In the genomic region with DNA sequence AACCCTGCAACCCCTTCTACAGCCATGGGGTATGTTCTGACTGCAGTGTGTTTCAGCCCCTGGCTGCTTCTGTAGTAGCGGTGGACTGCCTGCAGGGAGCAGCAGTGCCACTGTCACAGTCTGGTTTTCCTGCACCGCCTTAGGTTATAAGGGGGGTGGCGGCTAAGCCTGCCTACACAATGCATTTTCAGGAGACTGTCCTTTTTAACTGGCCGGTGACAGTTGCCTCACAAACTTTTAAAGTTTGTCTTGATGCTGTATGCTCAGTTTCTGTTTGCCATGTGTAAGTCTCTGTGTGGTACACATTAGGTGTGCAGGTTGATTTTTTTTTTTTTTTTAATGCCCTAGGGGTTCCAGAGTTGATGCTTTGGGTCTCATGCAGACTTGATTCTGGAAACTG, we compare ENCODE assay signal across 8 cellular contexts. TPM values are rescaled to one million over a fixed set of nuclear protein-coding genes. Genes with fewer than 3 reads are reported as not detected.
DNase-seq lines count a peak whose midpoint lies in the region; ATAC-seq, FAIRE-seq and TF ChIP-seq lines count a peak whose summit lies in the region.

No MANE protein-coding gene starts in this region.

- TF ChIP-seq POLR2A in transverse colon (IDR thresholded peaks at IDR 0.05), result no peak

- H3K27ac ChIP-seq in parathyroid adenoma, result no peak overlapping the region
- no peak overlapping the region for H3K27ac ChIP-seq in transverse colon

- WGBS in transverse colon (ENCODE audit: low coverage in 1 of 2), 2 donors, result 31% methylated on average over 4 of the region's 4 CpGs; no CpG with 5 or more reads in 1 of the 2 donors

- TF ChIP-seq EP300 in transverse colon (IDR thresholded peaks at IDR 0.05; ENCODE audit: low read depth), result no peak

- H3K36me3 ChIP-seq in parathyroid adenoma (ENCODE audit: control insufficient read depth, insufficient read depth, low read length) (no peaks in the 10 kb centered on the region), transverse colon (peaks cover 0 to 50% (median 18%) of the 10 kb centered on the region in 4 donors)

- DNase-seq in AG09309 (ENCODE audit: low read depth) (no peak), HTR-8/SVneo (ENCODE audit: insufficient read length, low spot score) (peak; percentile 63), SK-MEL-5 (ENCODE audit: low read depth, low spot score) (peak; percentile 81), globus pallidus (ENCODE audit: low spot score) (peak; percentile 61), transverse colon (peak; percentile 68)
- DNase-seq in activated gamma-delta T cell treated with anti-CD3 and anti-CD28 coated beads, Interleukin-2, amount 50 U/mL, for 16 hours (ENCODE audit: low read depth), result peak; percentile 58

- H3K27me3 ChIP-seq in parathyroid adenoma (ENCODE audit: control insufficient read depth, insufficient read depth, low read length), result no peaks in the 10 kb centered on the region
- no peaks in the 10 kb centered on the region for H3K27me3 ChIP-seq in transverse colon

- H3K79me2 ChIP-seq in parathyroid adenoma, result no peaks in the 10 kb centered on the region

- H3K4me2 ChIP-seq in parathyroid adenoma (ENCODE audit: low read length), result no peak overlapping the region

- in situ Hi-C loops in SK-MEL-5 (cut with HindIII; ENCODE audit: low pct_unique_long_range_greater_than_20kb, low sequenced_read_pairs), result no loop called here
- in situ Hi-C loops in transverse colon (cut with MboI; ENCODE audit: low pct_ligation_motif_present in 1 of 4, low pct_unique_long_range_greater_than_20kb in 1 of 4, low sequenced_read_pairs in 3 of 4), result loop anchor here in 2 of 4 donors (5.0 kb wide), 1 partner anchor 159 kb away; no protein-coding TSS in a partner anchor

- H3K4me1 ChIP-seq in parathyroid adenoma (peaks cover 2% of the 10 kb centered on the region), transverse colon (peaks cover 0 to 4% (median 0%) of the 10 kb centered on the region in 4 donors)

- TF ChIP-seq CTCF in AG09309 (IDR thresholded peaks at IDR 0.05; ENCODE audit: control insufficient read depth, insufficient read depth, low read depth, low read length, missing control alignments) (peak; percentile 96), parathyroid adenoma (IDR thresholded peaks at IDR 0.05) (peak; percentile 69), transverse colon (IDR thresholded peaks at IDR 0.05) (peak; percentile 84 to 90 (median 85))

- H3K9ac ChIP-seq in parathyroid adenoma, result no peak overlapping the region

- H3K9me3 ChIP-seq in parathyroid adenoma (ENCODE audit: control insufficient read depth, low read length) (no peaks in the 10 kb centered on the region), transverse colon (no peaks in the 10 kb centered on the region)

- H3K4me3 ChIP-seq in AG09309 (ENCODE audit: control insufficient read depth, low read depth, low read length), result no peak overlapping the region
- no peak overlapping the region for H3K4me3 ChIP-seq in parathyroid adenoma (ENCODE audit: low read depth, low read length)
- H3K4me3 ChIP-seq in transverse colon, result no peak overlapping the region

- intact Hi-C loops in transverse colon (cut with DNase I; ENCODE audit: low total_unique reads), result loop anchor here (5.0 kb wide), 1 partner anchor 159 kb away; no protein-coding TSS in a partner anchor

- ATAC-seq in GM18861 (IDR thresholded peaks at IDR 0.05; ENCODE audit: unreplicated experiment), result peak; percentile 65

- no peak for FAIRE-seq in HTR-8/SVneo (lab: Jason Lieb, UNC)

- H2AFZ ChIP-seq in parathyroid adenoma, result no peak overlapping the region

RNA-seq across cellular contexts. Expression of a gene that starts 53.0 kb away (rescaled TPM):
- total RNA-seq in SK-MEL-5 (2014; rRNA removed; shearing (Covaris generic)), result 12.7 and 13.2 TPM in 2 replicates
- polyA plus RNA-seq in SK-MEL-5 (2015; cell fraction: cytosol; rRNA removed), result 34.8 and 49.9 TPM in 2 replicates
- polyA plus RNA-seq in SK-MEL-5 (2015; cell fraction: nucleus; rRNA removed), result 48.5 and 64.0 TPM in 2 replicates
- 100 to 1,000 TPM in 2 of 4 donors, 10 to 100 TPM in 2; 48.3 to 152 (median 85.9) TPM for total RNA-seq in transverse colon
